In the genomic region with DNA sequence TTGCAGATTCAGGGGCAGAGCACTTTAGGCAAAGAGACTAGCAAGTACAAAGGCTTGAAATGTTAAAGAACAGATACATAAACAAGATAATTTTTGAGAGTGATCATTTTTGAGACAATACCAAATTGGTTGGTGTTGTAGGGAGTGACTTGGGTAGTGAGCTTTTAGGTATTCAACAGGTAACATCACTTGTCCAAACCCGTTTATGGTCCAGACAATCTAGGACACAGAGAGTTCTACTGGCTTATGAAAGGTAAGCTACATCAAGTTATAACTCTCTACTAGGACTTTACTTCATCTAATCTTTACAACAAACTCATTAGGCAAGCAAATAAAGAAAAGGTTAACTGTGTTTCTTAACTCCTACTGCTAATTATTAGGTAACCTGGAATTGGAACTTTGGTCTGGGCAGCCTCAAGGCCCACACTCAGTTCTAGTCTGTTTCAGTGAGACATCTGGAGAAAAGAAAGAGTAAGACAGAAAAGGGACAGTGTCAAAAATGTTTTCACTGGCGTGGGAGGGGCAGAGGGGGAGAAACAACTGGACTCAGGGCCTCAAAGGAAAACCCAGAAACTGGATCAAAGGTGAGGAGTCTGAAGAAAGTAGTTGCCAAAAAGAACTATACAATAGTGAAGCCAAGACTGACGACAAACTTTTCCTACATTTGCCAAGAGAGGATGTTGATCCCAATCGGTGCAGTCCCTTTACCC, we compare ENCODE assay signal across 30 cellular contexts. TPM values are rescaled to one million over a fixed set of nuclear protein-coding genes. Genes with fewer than 3 reads are reported as not detected.
A peak's percentile ranks its signal among the peaks of the same experiment; 100 is the strongest.
DNase-seq lines count a peak whose midpoint lies in the region; ATAC-seq, FAIRE-seq and TF ChIP-seq lines count a peak whose summit lies in the region.
"Had no signal": no experiment of that assay in that cellular context is flagged by ENCODE, and none has a peak within 500 bp of the region (broad histone marks: within the 10 kb centered on the region; RNA-seq: fewer than 3 reads in every experiment).

No MANE protein-coding gene starts in this region.

- H3K4me3 ChIP-seq in HEK293 (ENCODE audit: low read depth, low read length) (no peak overlapping the region), GM12878 (no peak overlapping the region), trophoblast cell (ENCODE audit: low read depth, low read length) (no peak overlapping the region), mucosa of descending colon (no peak overlapping the region), spleen (no peak overlapping the region)
- H3K4me3 ChIP-seq: dorsolateral prefrontal cortex, K562, uterus had no signal

- RAD21 ChIA-PET in GM12878 (lab: Charles Lee; ENCODE audit: unreplicated experiment) = no interaction called here

- H3K27ac ChIP-seq in HEK293 (ENCODE audit: extremely low read depth, low read depth, low read length) (no peak overlapping the region), GM12878 (ENCODE audit: control insufficient read depth, insufficient read depth) (no peak overlapping the region), trophoblast cell (ENCODE audit: low read depth, low read length) (no peak overlapping the region), spleen (no peak overlapping the region)
- H3K27ac ChIP-seq: C4-2B, dorsolateral prefrontal cortex, foreskin keratinocyte, uterus had no signal

- POLR2A ChIA-PET in HEK293 (lab: Yijun Ruan, JAX) (no interaction called here), GM12878 (lab: Charles Lee) (no interaction called here)

- H3K23ac ChIP-seq in trophoblast cell (ENCODE audit: low read length) = no peak overlapping the region

- no peaks in the 10 kb centered on the region for H3K79me2 ChIP-seq in GM12878 (ENCODE audit: control insufficient read depth, insufficient read depth, low read length)
- no peaks in the 10 kb centered on the region for H3K79me2 ChIP-seq in trophoblast cell (ENCODE audit: control insufficient read depth, insufficient read depth, low read length, poor library complexity)

- no peak for DNase-seq in GM12878 (ENCODE audit: low read depth, low spot score)
- no peak for DNase-seq in left ventricle myocardium superior
- no peak for DNase-seq in trophoblast cell
- DNase-seq in mucosa of descending colon = no peak
- no peak for DNase-seq in AG20443 (ENCODE audit: low spot score)
- DNase-seq in spleen = no peak
- no peak for DNase-seq in NCI-H446 treated with DMSO at 0.1 percent for 48 hours (lab: John Stamatoyannopoulos, UW)
- DNase-seq: activated CD4-positive, alpha-beta T cell treated with anti-CD3 and anti-CD28 coated beads, Interleukin-2, amount 50 U/mL, for 4 hours; dorsolateral prefrontal cortex; foreskin keratinocyte; islet precursor cell; NCI-H1417; NCI-H2081; NCI-H226; NCI-H774; SIG-M5; stimulated activated CD4-positive, alpha-beta T cell treated with anti-CD3 and anti-CD28 coated beads, Interleukin-4, amount 100 ng/mL, for 1 hour; SW 1271; uterus had no signal

- no peak overlapping the region for H4K91ac ChIP-seq in trophoblast cell (ENCODE audit: low read depth, low read length)

- SMC1A ChIA-PET in GM12878 (lab: Charles Lee; ENCODE audit: uncharacterized antibody, unreplicated experiment) = no interaction called here

- H3K9ac ChIP-seq in GM12878 (ENCODE audit: control insufficient read depth, insufficient read depth, low read length) (no peak overlapping the region), trophoblast cell (ENCODE audit: low read length) (no peak overlapping the region)

- no peak for ATAC-seq in GM12878
- ATAC-seq in left ventricle myocardium superior = peak; percentile 47
- no peak for ATAC-seq in mucosa of descending colon
- ATAC-seq: foreskin keratinocyte; K562; stimulated activated memory B cell treated with anti-CD40 and anti-IgM and Interleukin-4, amounts not matched to agents 10 μg/mL and 1 μg/mL and 100 μg/mL, for 72 hours; WTC11 had no signal

- H3K27me3 ChIP-seq in GM12878 (replicated peaks in 1 of 2; ENCODE audit: control insufficient read depth in 2 of 2, insufficient read depth in 2 of 2, low read length in 1 of 2) (no peaks in the 10 kb centered on the region), trophoblast cell (ENCODE audit: insufficient read depth, low read length) (no peaks in the 10 kb centered on the region), spleen (replicated peaks in 1 of 7) (no peaks in the 10 kb centered on the region)
- H3K27me3 ChIP-seq: foreskin keratinocyte, uterus had no signal

- in situ Hi-C loops in GM12878 (cut with MboI) = no loop called here

- no peaks in the 10 kb centered on the region for H3K9me3 ChIP-seq in HEK293 (ENCODE audit: control insufficient read depth, insufficient read depth, low read depth, low read length)
- H3K9me3 ChIP-seq in GM12878 (replicated peaks; ENCODE audit: control insufficient read depth, insufficient read depth, low read length) = no peaks in the 10 kb centered on the region
- H3K9me3 ChIP-seq in trophoblast cell (ENCODE audit: insufficient read depth, low read depth, low read length) = no peaks in the 10 kb centered on the region
- no peaks in the 10 kb centered on the region for H3K9me3 ChIP-seq in mucosa of descending colon
- H3K9me3 ChIP-seq in spleen = no peaks in the 10 kb centered on the region
- H3K9me3 ChIP-seq: uterus had no signal

- no peak overlapping the region for H4K12ac ChIP-seq in trophoblast cell (ENCODE audit: low read depth, low read length)

- H2AFZ ChIP-seq in GM12878 (ENCODE audit: control insufficient read depth, low read depth, low read length) = no peak overlapping the region
- no peak overlapping the region for H2AFZ ChIP-seq in trophoblast cell (ENCODE audit: insufficient read depth, low read length, poor library complexity)

- H3K4me1 ChIP-seq in HEK293 (ENCODE audit: control insufficient read depth, insufficient read depth, low read length) = peaks cover under 1% of the 10 kb centered on the region
- H3K4me1 ChIP-seq in GM12878 (ENCODE audit: control insufficient read depth, insufficient read depth, low read length) = no peaks in the 10 kb centered on the region
- H3K4me1 ChIP-seq in trophoblast cell (ENCODE audit: control insufficient read depth in 1 of 2, insufficient read depth in 2 of 2, low read length in 2 of 2) = peaks cover 2% of the 10 kb centered on the region in 2 experiments
- no peaks in the 10 kb centered on the region for H3K4me1 ChIP-seq in mucosa of descending colon (ENCODE audit: low read depth)
- H3K4me1 ChIP-seq in spleen = peaks cover 0 to 5% (median 0%) of the 10 kb centered on the region in 6 donors
- H3K4me1 ChIP-seq: foreskin keratinocyte, uterus had no signal

- H3K79me1 ChIP-seq in trophoblast cell (ENCODE audit: low read length) = peaks cover 6% of the 10 kb centered on the region

- H3K4me2 ChIP-seq in GM12878 (ENCODE audit: control insufficient read depth, insufficient read depth) (no peak overlapping the region), trophoblast cell (ENCODE audit: low read length) (no peak overlapping the region)

- no peak overlapping the region for H2BK5ac ChIP-seq in trophoblast cell (ENCODE audit: low read depth, low read length, poor library complexity)

- no peak for TF ChIP-seq EP300 in GM12878 (IDR thresholded peaks at IDR 0.05; ENCODE audit: borderline replicate concordance in 1 of 2, control insufficient read depth in 1 of 2, low read depth in 2 of 2, low read length in 2 of 2)

- no peak for TF ChIP-seq POLR2A in GM12878 (IDR thresholded peaks at IDR 0.05; ENCODE audit: low read depth, low read length)
- no peak for TF ChIP-seq POLR2A in spleen (IDR thresholded peaks at IDR 0.05)

- intact Hi-C loops in GM12878 (cut with micrococcal nuclease; ENCODE audit: unreplicated experiment) = loop anchor here (5.0 kb wide), 1 partner anchor 185 kb away; no protein-coding TSS in a partner anchor
- intact Hi-C loops in left ventricle myocardium superior (cut with micrococcal nuclease) = no loop called here
- intact Hi-C loops in mucosa of descending colon (cut with DNase I, micrococcal nuclease) = no loop called here
- intact Hi-C loops in spleen (cut with DNase I; ENCODE audit: low total_unique reads) = no loop called here

- TF ChIP-seq CTCF in HEK293 (tag by site-specific recombination; IDR thresholded peaks at IDR 0.05) = no peak
- no peak for TF ChIP-seq CTCF in GM12878 (IDR thresholded peaks at IDR 0.05 in 2 of 3, conservative IDR thresholded peaks at IDR 0.05 in 1 of 3; ENCODE audit: control insufficient read depth in 2 of 3, extremely low read depth in 1 of 3, insufficient read depth in 1 of 3, low read depth in 3 of 3, low read length in 3 of 3)
- TF ChIP-seq CTCF in mucosa of descending colon (IDR thresholded peaks at IDR 0.05) = no peak
- no peak for TF ChIP-seq CTCF in spleen (IDR thresholded peaks at IDR 0.05 in 8 of 11, conservative IDR thresholded peaks at IDR 0.05 in 3 of 11)

- H2AK5ac ChIP-seq in trophoblast cell (ENCODE audit: low read length) = no peak overlapping the region

- no TSS peak for BruUV-seq in GM12878 (replicated peaks; lab: Mats Ljungman, UMichigan)

- CTCF ChIA-PET in HEK293 (lab: Yijun Ruan, JAX) = no interaction called here
- CTCF ChIA-PET in GM12878 (lab: Yijun Ruan, JAX) = interaction anchor here (0.9 kb wide), 1 partner anchor 186 kb away, joined by 4 read pairs; no protein-coding TSS in a partner anchor

- H2BK12ac ChIP-seq in trophoblast cell (ENCODE audit: low read length) = no peak overlapping the region

- H3K36me3 ChIP-seq in HEK293 (ENCODE audit: control insufficient read depth in 2 of 2, insufficient read depth in 1 of 2, low read length in 2 of 2) = no peaks in the 10 kb centered on the region
- no peaks in the 10 kb centered on the region for H3K36me3 ChIP-seq in GM12878 (ENCODE audit: control insufficient read depth in 2 of 2, insufficient read depth in 2 of 2, low read length in 1 of 2)
- no peaks in the 10 kb centered on the region for H3K36me3 ChIP-seq in trophoblast cell (ENCODE audit: control insufficient read depth in 1 of 2, insufficient read depth in 2 of 2, low read length in 2 of 2)
- no peaks in the 10 kb centered on the region for H3K36me3 ChIP-seq in mucosa of descending colon (ENCODE audit: low read depth)
- no peaks in the 10 kb centered on the region for H3K36me3 ChIP-seq in spleen
- H3K36me3 ChIP-seq: uterus had no signal

- H3K14ac ChIP-seq in trophoblast cell (ENCODE audit: low read length) = no peak overlapping the region

- WGBS in GM12878 (ENCODE audit: insufficient coverage, insufficient replicate concordance, low lambda C conversion rate, missing lambda C conversion rate) = 2% methylated on average over 4 of the region's 4 CpGs
- WGBS in trophoblast cell (ENCODE audit: extremely low coverage, insufficient coverage, insufficient read length) = no CpG with 5 or more reads among the region's 4 CpGs
- WGBS in spleen, 5 donors = 59 to 80% (median 75%) methylated on average over 4 of the region's 4 CpGs

- no peak overlapping the region for H3K4ac ChIP-seq in trophoblast cell (ENCODE audit: low read depth, low read length)

- H3K18ac ChIP-seq in trophoblast cell (ENCODE audit: low read length) = no peak overlapping the region

- peak overlapping the region; percentile 38 for H2BK120ac ChIP-seq in trophoblast cell (ENCODE audit: insufficient read depth, low read length, poor library complexity)

- no peak for TF ChIP-seq RAD21 in GM12878 (IDR thresholded peaks at IDR 0.05; ENCODE audit: insufficient read depth, low read depth, low read length)

- no peaks in the 10 kb centered on the region for H4K20me1 ChIP-seq in GM12878 (ENCODE audit: control insufficient read depth, insufficient read depth)

- no peak for FAIRE-seq in GM12878 (lab: Jason Lieb, UNC)
- FAIRE-seq: GM12891, K562 had no signal

- H4K8ac ChIP-seq in trophoblast cell (ENCODE audit: low read depth, low read length) = no peak overlapping the region

RNA-seq across cellular contexts. Expression of a gene that starts 39.2 kb away (rescaled TPM):
- not detected in 2 replicates for total RNA-seq in GM12878 (2013; cell fraction: nucleolus; rRNA removed)
- total RNA-seq in GM12878 (2014; rRNA removed) (5.6 and 6.5 TPM in 2 replicates), GM12878 (2014; rRNA removed; fragmentation: Illumina TruSeq; extraction: Trizol) (8.3 and 8.4 TPM in 2 replicates), GM12878 (2021) (4.3 and 5.8 TPM in 2 replicates), left ventricle myocardium superior (not detected), mucosa of descending colon (not detected), spleen (not detected)
- polyA plus RNA-seq in GM12878 (2011; ENCODE audit: low read depth) = not detected
- polyA plus RNA-seq in GM12878 (2011; rRNA removed) (not detected in 2 replicates), GM12878 (2014; fragmentation: Illumina TruSeq; extraction: Trizol) (3.7 and 5.8 TPM in 2 replicates), GM12878 (2014; fragmentation: Nextera tagmentation; extraction: Ambion mirVana) (1 to 10 TPM; 5.5 to 6.3 TPM), GM12878 (2014; rRNA removed) (1.7 and 3.1 TPM in 2 replicates), GM12878 (2016; fragmentation: Nextera tagmentation; extraction: Ambion mirVana) (1 to 10 TPM; 6.7 to 7.0 TPM), spleen (not detected)
- polyA plus RNA-seq in GM12878 (2011; cell fraction: cytosol; rRNA removed) = not detected in 2 replicates
- not detected in 2 replicates for polyA plus RNA-seq in GM12878 (2011; cell fraction: nucleus; rRNA removed)
- polyA plus RNA-seq in GM12878 (2012) = not detected in 2 replicates
- polyA minus RNA-seq in GM12878 (2011; rRNA and poly(A)+ RNA removed) = not detected in 2 replicates
- not detected in 2 replicates for polyA minus RNA-seq in GM12878 (2011; cell fraction: cytosol; rRNA and poly(A)+ RNA removed)
- polyA minus RNA-seq in GM12878 (2011; cell fraction: nucleus; rRNA and poly(A)+ RNA removed) = not detected in 2 replicates
- 0.06 and 0.07 TPM in 2 replicates for polyA plus RNA-seq in trophoblast cell (2013)
- total RNA-seq: activated T-helper 2 cell treated with anti-CD3 and anti-CD28 coated beads, Interferon-gamma antibody, Interleukin-2, Interleukin-4, amounts not matched to agents 10 μg/mL and 5 μg/mL and 100 μg/mL, durations not matched to agents 14 hours and 24 hours and 36 hours; dorsolateral prefrontal cortex; foreskin keratinocyte; K562; lung microvascular endothelial cell; pulmonary artery endothelial cell; temporal lobe; uterus; WTC11 had no signal
- polyA plus RNA-seq: AG04450, foreskin keratinocyte, K562 had no signal
